ENCODE assay signal across 15 cellular contexts in genomic region chr11:28756977-28757376, GRCh38.
A peak's percentile ranks its signal among the peaks of the same experiment; 100 is the strongest.
DNase-seq lines count a peak whose midpoint lies in the region; ATAC-seq, FAIRE-seq and TF ChIP-seq lines count a peak whose summit lies in the region.
"Had no signal": no experiment of that assay in that cellular context is flagged by ENCODE, and none has a peak within 500 bp of the region (broad histone marks: within the 10 kb centered on the region; RNA-seq: fewer than 3 reads in every experiment).

No MANE protein-coding gene starts in this region.

- no peaks in the 10 kb centered on the region for H3K79me1 ChIP-seq in mesendoderm (ENCODE audit: low read length)

- no peak for FAIRE-seq in bronchial epithelial cell (lab: Jason Lieb, UNC)

- H3K27me3 ChIP-seq in bronchial epithelial cell (ENCODE audit: control insufficient read depth, insufficient read depth, low read length) (no peaks in the 10 kb centered on the region), mesendoderm (ENCODE audit: insufficient read depth, low read length, poor library complexity) (no peaks in the 10 kb centered on the region)
- H3K27me3 ChIP-seq: BLaER1, esophagus squamous epithelium, upper lobe of right lung had no signal

- no peak for ATAC-seq in left ventricle myocardium superior
- ATAC-seq: activated CD4-positive, CD25-positive, alpha-beta regulatory T cell treated with anti-CD3 and anti-CD28 coated beads, Interleukin-2, amount 50 U/mL, for 24 hours; activated T-cell treated with anti-CD3 and anti-CD28 coated beads, Interleukin-2, amount 50 U/mL, for 72 hours; naive thymus-derived CD8-positive, alpha-beta T cell; upper lobe of right lung had no signal

- intact Hi-C loops in left ventricle myocardium superior (cut with micrococcal nuclease): no loop called here

- no peak for TF ChIP-seq CTCF in bronchial epithelial cell (IDR thresholded peaks at IDR 0.05; ENCODE audit: insufficient read depth, low read length, severe bottlenecking)

- H3K4me1 ChIP-seq in mesendoderm (ENCODE audit: control insufficient read depth, low read depth, low read length): peaks cover 3% of the 10 kb centered on the region
- H3K4me1 ChIP-seq: BLaER1, esophagus squamous epithelium, upper lobe of right lung had no signal

- H3K9ac ChIP-seq in mesendoderm (ENCODE audit: low read length): no peak overlapping the region
- H3K9ac ChIP-seq: BLaER1 had no signal

- H2AK5ac ChIP-seq in mesendoderm (ENCODE audit: low read length): no peak overlapping the region

- no peak overlapping the region for H3K4ac ChIP-seq in mesendoderm (ENCODE audit: low read depth, low read length)

- no peak overlapping the region for H3K18ac ChIP-seq in mesendoderm (ENCODE audit: low read length)

- H3K36me3 ChIP-seq in bronchial epithelial cell (ENCODE audit: control insufficient read depth, insufficient read depth, low read length) (no peaks in the 10 kb centered on the region), mesendoderm (ENCODE audit: control insufficient read depth, insufficient read depth, low read length) (no peaks in the 10 kb centered on the region)
- H3K36me3 ChIP-seq: BLaER1, esophagus squamous epithelium, upper lobe of right lung had no signal

- no CpG with 5 or more reads among the region's 1 CpG for WGBS in mesendoderm (ENCODE audit: extremely low coverage, insufficient coverage, low lambda C conversion rate)

- H4K8ac ChIP-seq in mesendoderm (ENCODE audit: low read depth, low read length): no peak overlapping the region

- no peak overlapping the region for H3K56ac ChIP-seq in mesendoderm (ENCODE audit: low read length)

- TF ChIP-seq RAD21 in Ishikawa (IDR thresholded peaks at IDR 0.05; ENCODE audit: low read depth): no peak

- no peak overlapping the region for H3K4me2 ChIP-seq in mesendoderm (ENCODE audit: low read length)
- H3K4me2 ChIP-seq: BLaER1 had no signal

- no peak overlapping the region for H3K27ac ChIP-seq in mesendoderm (ENCODE audit: low read depth, low read length)
- H3K27ac ChIP-seq: BLaER1, esophagus squamous epithelium, upper lobe of right lung had no signal

- H3K4me3 ChIP-seq in bronchial epithelial cell (ENCODE audit: low read depth, low read length) (no peak overlapping the region), mesendoderm (ENCODE audit: low read length) (no peak overlapping the region)
- H3K4me3 ChIP-seq: BLaER1, esophagus squamous epithelium, upper lobe of right lung had no signal

- H4K5ac ChIP-seq in mesendoderm (ENCODE audit: low read length): no peak overlapping the region

- peak; percentile 65; the same call in 1 of the 2 replicates for TF ChIP-seq EP300 in Ishikawa (IDR thresholded peaks at IDR 0.05; ENCODE audit: borderline replicate concordance)

- DNase-seq in AG08395 (ENCODE audit: low spot score) (peak; percentile 62), bronchial epithelial cell (ENCODE audit: low read depth) (peak; percentile 70), mesendoderm (peak; percentile 13), SIG-M5 treated with dmso at 0.1 percent for 504 hours (lab: John Stamatoyannopoulos, UW; ENCODE audit: unreplicated experiment) (no peak), left ventricle myocardium superior (no peak), globus pallidus (ENCODE audit: low spot score) (no peak), occipital lobe (lab: John Stamatoyannopoulos, UW) (no peak)
- DNase-seq: activated T-cell treated with anti-CD3 and anti-CD28 coated beads, Interleukin-2, amount 50 U/mL, for 72 hours; esophagus squamous epithelium; naive thymus-derived CD8-positive, alpha-beta T cell; NCI-H748 treated with DMSO at 0.1 percent for 48 hours; upper lobe of right lung had no signal

- H2BK15ac ChIP-seq in mesendoderm (replicated peaks; ENCODE audit: low read depth): no peak overlapping the region

- H2BK5ac ChIP-seq in mesendoderm (ENCODE audit: low read length): no peak overlapping the region

- no peaks in the 10 kb centered on the region for H3K79me2 ChIP-seq in mesendoderm (ENCODE audit: control insufficient read depth, insufficient read depth, low read length)

- no peak overlapping the region for H3K23ac ChIP-seq in mesendoderm (ENCODE audit: low read length)

- H2BK120ac ChIP-seq in mesendoderm (ENCODE audit: low read depth, low read length): no peak overlapping the region

TF ChIP-seq in Ishikawa, 13 proteins besides CTCF, POLR2A, EP300 and RAD21:
- peak; percentile 85 for TF ChIP-seq TEAD4 (IDR thresholded peaks at IDR 0.05)
- no peak for TF ChIP-seq ZBTB7A (IDR thresholded peaks at IDR 0.05; ENCODE audit: low read depth)
- TF ChIP-seq CEBPB (IDR thresholded peaks at IDR 0.05): no peak
- peak; percentile 26; the same call in 1 of the 2 replicates for TF ChIP-seq NFIC (IDR thresholded peaks at IDR 0.05)
- TF ChIP-seq FOXM1 (IDR thresholded peaks at IDR 0.05; ENCODE audit: borderline replicate concordance, low read depth): peak; percentile 52; the same call in 1 of the 2 replicates
- TF ChIP-seq TAF1 (IDR thresholded peaks at IDR 0.05; ENCODE audit: low read depth): no peak
- no peak for TF ChIP-seq YY1 (IDR thresholded peaks at IDR 0.05; ENCODE audit: low read depth)
- peak; percentile 50 for TF ChIP-seq TCF12 (IDR thresholded peaks at IDR 0.05; ENCODE audit: low read depth)

Comparison
In these comparisons a context has a peak if more than half of its experiments do, and no peak if none do; other contexts are left out.
1. DNase-seq: peak in AG08395 (single experiment), bronchial epithelial cell (single experiment) and mesendoderm (single experiment); none in SIG-M5 treated with dmso at 0.1 percent for 504 hours (single experiment), left ventricle myocardium superior (single experiment), globus pallidus (single experiment) and occipital lobe (single experiment).